16 cellular contexts compared by ENCODE assay signal in the genomic region with DNA sequence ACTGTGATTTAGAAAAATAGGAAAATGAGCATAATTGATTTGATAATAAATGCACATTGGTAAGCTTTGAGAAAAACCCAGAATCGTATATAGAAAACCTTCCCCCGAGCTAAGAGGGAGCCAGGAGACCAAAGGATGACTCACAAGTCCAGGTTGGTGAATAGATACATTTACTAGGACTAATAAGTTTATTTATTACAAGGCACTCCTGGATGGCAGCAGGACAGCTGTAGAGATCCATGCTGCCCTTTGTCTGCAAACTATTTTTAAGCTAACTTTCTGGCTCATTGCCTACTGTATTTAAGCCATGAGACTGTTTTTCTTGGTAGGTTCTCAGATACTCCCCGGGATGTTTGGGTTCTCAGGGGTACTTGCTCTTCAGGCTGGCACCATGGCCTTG. TPM values are rescaled to one million over a fixed set of nuclear protein-coding genes. Genes with fewer than 3 reads are reported as not detected.
DNase-seq lines count a peak whose midpoint lies in the region; ATAC-seq, FAIRE-seq and TF ChIP-seq lines count a peak whose summit lies in the region.
"Had no signal": no experiment of that assay in that cellular context is flagged by ENCODE, and none has a peak within 500 bp of the region (broad histone marks: within the 10 kb centered on the region; RNA-seq: fewer than 3 reads in every experiment).

No MANE protein-coding gene starts in this region.

- H3K36me3 ChIP-seq in CD4-positive, CD25-positive, alpha-beta regulatory T cell (ENCODE audit: control insufficient read depth, insufficient read depth, low read length) = peaks cover 20% of the 10 kb centered on the region
- peaks cover 1% of the 10 kb centered on the region for H3K36me3 ChIP-seq in bronchial epithelial cell (ENCODE audit: control insufficient read depth, insufficient read depth, low read length)
- peaks cover 7 to 19% of the 10 kb centered on the region in 2 experiments for H3K36me3 ChIP-seq in mesenchymal stem cell (ENCODE audit: control insufficient read depth in 1 of 2, insufficient read depth in 2 of 2, low read depth in 1 of 2, low read length in 2 of 2)
- H3K36me3 ChIP-seq in aorta (ENCODE audit: control insufficient read depth in 1 of 2, insufficient read depth in 2 of 2, low read length in 1 of 2) = peaks cover 0 to 4% of the 10 kb centered on the region in 2 donors
- H3K36me3 ChIP-seq in stomach = peaks cover 0 to 38% (median 28%) of the 10 kb centered on the region in 4 donors
- H3K36me3 ChIP-seq: adrenal gland had no signal

- H2BK20ac ChIP-seq in H9 (ENCODE audit: low read depth, low read length, poor library complexity, severe bottlenecking) = no peak overlapping the region

- no peaks in the 10 kb centered on the region for H3K9me3 ChIP-seq in CD4-positive, CD25-positive, alpha-beta regulatory T cell (ENCODE audit: control insufficient read depth in 2 of 2, low read length in 2 of 2)
- no peaks in the 10 kb centered on the region for H3K9me3 ChIP-seq in H9 (ENCODE audit: control insufficient read depth, low read depth, low read length)
- no peaks in the 10 kb centered on the region for H3K9me3 ChIP-seq in mesenchymal stem cell (ENCODE audit: control insufficient read depth, low read length)
- H3K9me3 ChIP-seq in aorta (ENCODE audit: control insufficient read depth, low read length) = no peaks in the 10 kb centered on the region
- no peaks in the 10 kb centered on the region for H3K9me3 ChIP-seq in stomach
- H3K9me3 ChIP-seq: adrenal gland, Caco-2, mucosa of descending colon had no signal

- peaks cover 6% of the 10 kb centered on the region for H3K4me1 ChIP-seq in CD4-positive, CD25-positive, alpha-beta regulatory T cell (ENCODE audit: control insufficient read depth, insufficient read depth, low read length, poor library complexity, severe bottlenecking)
- H3K4me1 ChIP-seq in H9 (ENCODE audit: insufficient read depth, low read length) (no peaks in the 10 kb centered on the region; the same call in 1 of the 2 replicates), mesenchymal stem cell (ENCODE audit: control insufficient read depth, insufficient read depth, low read depth, low read length) (peaks cover 8% of the 10 kb centered on the region), aorta (ENCODE audit: control insufficient read depth in 1 of 2, insufficient read depth in 2 of 2, low read length in 2 of 2) (peaks cover 2 to 9% of the 10 kb centered on the region in 2 donors), stomach (peaks cover 0 to 17% (median 11%) of the 10 kb centered on the region in 4 donors)
- H3K4me1 ChIP-seq: Caco-2 had no signal

- no peak overlapping the region for H4K5ac ChIP-seq in H9 (ENCODE audit: insufficient read length, low read depth, low read length)

- H4K91ac ChIP-seq in H9 (ENCODE audit: insufficient read length, low read depth, low read length) (no peak overlapping the region), mesenchymal stem cell (ENCODE audit: low read length) (no peak overlapping the region)

- H3K27ac Mint-ChIP-seq in CD4-positive, CD25-positive, alpha-beta regulatory T cell = peak overlapping the region; percentile 26 to 88 (median 83)
- H3K27ac Mint-ChIP-seq in H9 = peak overlapping the region; percentile 10 to 78 (median 49); a peak in 4 of 7 replicates

- no peak overlapping the region for H3T11ph ChIP-seq in H9 (ENCODE audit: low read length)

- H4K8ac ChIP-seq in H9 (replicated peaks; ENCODE audit: insufficient read length, low read depth, low read length) (no peak overlapping the region), mesenchymal stem cell (ENCODE audit: low read length) (no peak overlapping the region)

- no peak for TF ChIP-seq EP300 in stomach (IDR thresholded peaks at IDR 0.05)

- no peaks in the 10 kb centered on the region for H3K27me3 Mint-ChIP-seq in CD4-positive, CD25-positive, alpha-beta regulatory T cell
- no peaks in the 10 kb centered on the region for H3K27me3 Mint-ChIP-seq in H9 (ENCODE audit: low read depth)

- no peak for ATAC-seq in CD4-positive, CD25-positive, alpha-beta regulatory T cell (ENCODE audit: low read depth in 2 of 2)
- ATAC-seq in aorta (ENCODE audit: low FRiP score) = no peak
- ATAC-seq: mucosa of descending colon, sciatic nerve had no signal

- H3K36me3 Mint-ChIP-seq in CD4-positive, CD25-positive, alpha-beta regulatory T cell = peaks cover 24% of the 10 kb centered on the region
- H3K36me3 Mint-ChIP-seq in H9 (ENCODE audit: insufficient read depth in 1 of 3, low read depth in 3 of 3) = peaks cover 9 to 35% (median 27%) of the 10 kb centered on the region in 3 experiments; a peak in 6 of 7 replicates

- H3K56ac ChIP-seq in H9 (ENCODE audit: insufficient read length, low read depth, low read length) = no peak overlapping the region

- H3K23me2 ChIP-seq in H9 (ENCODE audit: insufficient read length, low read depth, low read length, poor library complexity, severe bottlenecking) = no peaks in the 10 kb centered on the region

- H3K9ac ChIP-seq in H9 (ENCODE audit: extremely low read depth, insufficient read length, low read length) (no peak overlapping the region), mesenchymal stem cell (ENCODE audit: low read length) (no peak overlapping the region)

- H3K79me1 ChIP-seq in H9 (ENCODE audit: insufficient read depth, low read depth, low read length, poor library complexity, severe bottlenecking) = no peaks in the 10 kb centered on the region
- H3K79me1 ChIP-seq in mesenchymal stem cell (replicated peaks; ENCODE audit: low read length, poor library complexity, severe bottlenecking) = peaks cover 7% of the 10 kb centered on the region

- H4K20me1 ChIP-seq in H9 (ENCODE audit: control insufficient read depth, insufficient read depth, insufficient read length) = no peaks in the 10 kb centered on the region

- intact Hi-C loops in aorta (cut with DNase I) = no loop called here
- intact Hi-C loops in stomach (cut with DNase I; ENCODE audit: low total_unique reads) = no loop called here

- no peak overlapping the region for H2BK15ac ChIP-seq in H9 (ENCODE audit: low read depth, low read length)
- H2BK15ac ChIP-seq in mesenchymal stem cell (ENCODE audit: low read depth, poor library complexity, severe bottlenecking) = no peak overlapping the region

- H2BK120ac ChIP-seq in H9 (ENCODE audit: low read depth, low read length, poor library complexity, severe bottlenecking) (no peak overlapping the region), mesenchymal stem cell (ENCODE audit: low read depth, low read length) (no peak overlapping the region)

- no peak overlapping the region for H2AK5ac ChIP-seq in H9 (ENCODE audit: insufficient read length, low read length)
- no peak overlapping the region for H2AK5ac ChIP-seq in mesenchymal stem cell (ENCODE audit: low read length, severe bottlenecking)

- H3K4me2 ChIP-seq in H9 (ENCODE audit: insufficient read depth, insufficient read length, low read length) (no peak overlapping the region), mesenchymal stem cell (ENCODE audit: low read length, poor library complexity, severe bottlenecking) (peak overlapping the region; percentile 47)

- H2BK12ac ChIP-seq in H9 (ENCODE audit: insufficient read length, low read depth, low read length) = no peak overlapping the region
- no peak overlapping the region for H2BK12ac ChIP-seq in mesenchymal stem cell (ENCODE audit: low read length in 2 of 2)

- peaks cover 18 to 48% (median 36%) of the 10 kb centered on the region in 4 donors for H3K4me1 Mint-ChIP-seq in CD4-positive, CD25-positive, alpha-beta regulatory T cell
- H3K4me1 Mint-ChIP-seq in H9 = peaks cover 5 to 10% of the 10 kb centered on the region in 2 experiments; a peak in 3 of 4 replicates

- H3K23ac ChIP-seq in H9 (ENCODE audit: insufficient read length, low read depth, low read length) (no peak overlapping the region), mesenchymal stem cell (ENCODE audit: low read length in 2 of 2) (no peak overlapping the region)

- H3K79me2 ChIP-seq in H9 (ENCODE audit: insufficient read depth, low read length) = peaks cover 5% of the 10 kb centered on the region; the same call in 1 of the 2 replicates

- no peak for FAIRE-seq in bronchial epithelial cell (lab: Jason Lieb, UNC)

- H3K4me3 Mint-ChIP-seq in CD4-positive, CD25-positive, alpha-beta regulatory T cell = peak overlapping the region in 3 of 4 donors; percentile 13 to 29 (median 26)
- H3K4me3 Mint-ChIP-seq in H9 = no peak overlapping the region

- H3K18ac ChIP-seq in H9 (ENCODE audit: insufficient read length, low read depth, low read length) = no peak overlapping the region
- no peak overlapping the region for H3K18ac ChIP-seq in mesenchymal stem cell (ENCODE audit: low read depth in 1 of 2, low read length in 2 of 2)

- no CpG with 5 or more reads among the region's 3 CpGs for WGBS in H9 (ENCODE audit: extremely low coverage, insufficient read length, low lambda C conversion rate)
- 97% methylated on average over 1 of the region's 3 CpGs for WGBS in mesenchymal stem cell
- 3 to 5% methylated on average over 3 of the region's 3 CpGs for WGBS in aorta, 2 donors
- WGBS in stomach, 5 donors = 60 to 81% (median 73%) methylated on average over 3 of the region's 3 CpGs

- peak overlapping the region; percentile 24 for H3K4me3 ChIP-seq in CD4-positive, CD25-positive, alpha-beta regulatory T cell (ENCODE audit: low read depth, low read length)
- H3K4me3 ChIP-seq in bronchial epithelial cell (ENCODE audit: low read depth, low read length) (no peak overlapping the region), mesenchymal stem cell (ENCODE audit: insufficient read depth in 1 of 2, low read depth in 1 of 2, low read length in 2 of 2) (no peak overlapping the region), aorta (ENCODE audit: low read length in 2 of 2) (no peak overlapping the region), stomach (no peak overlapping the region)
- H3K4me3 ChIP-seq: adrenal gland, mucosa of descending colon had no signal

- H3K4ac ChIP-seq in H9 (ENCODE audit: low read depth, low read length) (no peak overlapping the region), mesenchymal stem cell (ENCODE audit: low read depth in 1 of 2, low read length in 2 of 2) (no peak overlapping the region)

- TF ChIP-seq POLR2A in stomach (IDR thresholded peaks at IDR 0.05) = no peak

- H2BK5ac ChIP-seq in H9 (ENCODE audit: insufficient read length, low read length) = no peak overlapping the region
- no peak overlapping the region for H2BK5ac ChIP-seq in mesenchymal stem cell (ENCODE audit: low read depth, low read length, poor library complexity, severe bottlenecking)

- DNase-seq in CD4-positive, CD25-positive, alpha-beta regulatory T cell = no peak
- DNase-seq in H9 = no peak
- DNase-seq in bronchial epithelial cell (ENCODE audit: low read depth) = peak; percentile 29
- DNase-seq in mesenchymal stem cell = peak; percentile 56
- no peak for DNase-seq in foreskin melanocyte
- no peak for DNase-seq in aorta
- DNase-seq in NCI-H2171 (lab: John Stamatoyannopoulos, UW) = no peak
- DNase-seq in stomach = no peak
- DNase-seq: adrenal gland, Caco-2, MM.1S, mucosa of descending colon, NCI-H226, SHP77 had no signal

- H3K14ac ChIP-seq in H9 (ENCODE audit: insufficient read depth, low read length) (no peak overlapping the region), mesenchymal stem cell (ENCODE audit: low read length in 2 of 2) (no peak overlapping the region)

- H3K9me3 Mint-ChIP-seq in CD4-positive, CD25-positive, alpha-beta regulatory T cell = no peaks in the 10 kb centered on the region
- H3K9me3 Mint-ChIP-seq in H9 = no peaks in the 10 kb centered on the region

- no peak overlapping the region for H2AFZ ChIP-seq in H9 (ENCODE audit: low read length)
- H2AFZ ChIP-seq in mesenchymal stem cell (ENCODE audit: low read depth, low read length) = no peak overlapping the region

- TF ChIP-seq CTCF in H9 (conservative IDR thresholded peaks at IDR 0.05) (no peak), bronchial epithelial cell (IDR thresholded peaks at IDR 0.05; ENCODE audit: insufficient read depth, low read length, severe bottlenecking) (no peak), stomach (IDR thresholded peaks at IDR 0.05) (no peak)

- H3K27ac ChIP-seq in CD4-positive, CD25-positive, alpha-beta regulatory T cell (ENCODE audit: insufficient read depth, low read length, poor library complexity, severe bottlenecking) = no peak overlapping the region
- H3K27ac ChIP-seq in H9 (ENCODE audit: insufficient read length, low read depth, low read length) (no peak overlapping the region), mesenchymal stem cell (ENCODE audit: low read length, poor library complexity, severe bottlenecking) (peak overlapping the region; percentile 79), aorta (ENCODE audit: low read depth in 1 of 2, low read length in 2 of 2) (no peak overlapping the region), stomach (no peak overlapping the region)
- H3K27ac ChIP-seq: adrenal gland had no signal

- no peaks in the 10 kb centered on the region for H3K27me3 ChIP-seq in CD4-positive, CD25-positive, alpha-beta regulatory T cell (ENCODE audit: control insufficient read depth, insufficient read depth, low read length)
- H3K27me3 ChIP-seq in H9 (ENCODE audit: insufficient read depth, low read length) (no peaks in the 10 kb centered on the region), bronchial epithelial cell (ENCODE audit: control insufficient read depth, insufficient read depth, low read length) (no peaks in the 10 kb centered on the region), mesenchymal stem cell (ENCODE audit: control insufficient read depth in 1 of 2, insufficient read depth in 1 of 2, low read length in 2 of 2) (no peaks in the 10 kb centered on the region), aorta (ENCODE audit: control insufficient read depth in 1 of 2, insufficient read depth in 2 of 2, low read length in 1 of 2) (no peaks in the 10 kb centered on the region), stomach (no peaks in the 10 kb centered on the region)
- H3K27me3 ChIP-seq: adrenal gland had no signal

RNA-seq across cellular contexts. Expression of gene CASP8AP2, which starts 13.4 kb away (rescaled TPM):
- total RNA-seq in CD4-positive, CD25-positive, alpha-beta regulatory T cell = 30.8 TPM
- 10 to 100 TPM; 48.4 to 59.2 (median 52.8) TPM for polyA plus RNA-seq in CD4-positive, CD25-positive, alpha-beta regulatory T cell
- total RNA-seq in H9 (2021) (32.6 and 33.6 TPM in 2 replicates), bronchial epithelial cell (10.5 and 10.6 TPM in 2 replicates), aorta (10 to 100 TPM; 16.3 to 20.6 TPM), stomach (10 to 100 TPM in 4 of 5 donors, 1 to 10 TPM in 1; 4.3 to 35.3 (median 20.2) TPM)
- polyA plus RNA-seq in mesenchymal stem cell (2013, experiment 1 of 2) = 7.6 TPM
- polyA plus RNA-seq in mesenchymal stem cell (2013, experiment 2 of 2) = 8.1 TPM
- polyA plus RNA-seq in aorta (1 to 10 TPM; 7.1 to 7.9 TPM), stomach (1 to 10 TPM; 3.1 to 6.6 (median 4.9) TPM)

RNA-seq across cellular contexts. Expression of gene MDN1, which starts 23.5 kb away (rescaled TPM):
- total RNA-seq in CD4-positive, CD25-positive, alpha-beta regulatory T cell = 49.2 TPM
- polyA plus RNA-seq in CD4-positive, CD25-positive, alpha-beta regulatory T cell = 1 to 10 TPM; 5.7 to 7.1 (median 6.3) TPM
- total RNA-seq in H9 (2021) (110 and 117 TPM in 2 replicates), bronchial epithelial cell (11.9 and 16.8 TPM in 2 replicates), aorta (10 to 100 TPM; 30.8 to 37.1 TPM), stomach (10 to 100 TPM; 12.3 to 69.2 (median 28.3) TPM)
- polyA plus RNA-seq in mesenchymal stem cell (2013, experiment 1 of 2) = 4.1 TPM
- polyA plus RNA-seq in mesenchymal stem cell (2013, experiment 2 of 2) = 4.1 TPM
- polyA plus RNA-seq in aorta (10 to 100 TPM; 10.1 to 14.8 TPM), stomach (10 to 100 TPM in 1 of 3 donors, 1 to 10 TPM in 2; 5.5 to 19.5 (median 9.9) TPM)

RNA-seq across cellular contexts. Expression of gene GJA10, which starts 51.2 kb away (rescaled TPM):
- not detected for total RNA-seq in CD4-positive, CD25-positive, alpha-beta regulatory T cell
- polyA plus RNA-seq in CD4-positive, CD25-positive, alpha-beta regulatory T cell = not detected
- not detected in 2 replicates for total RNA-seq in H9 (2021)
- not detected in 2 replicates for total RNA-seq in bronchial epithelial cell
- not detected for polyA plus RNA-seq in mesenchymal stem cell (2013, experiment 1 of 2)
- not detected for polyA plus RNA-seq in mesenchymal stem cell (2013, experiment 2 of 2)
- not detected for total RNA-seq in aorta
- polyA plus RNA-seq in aorta = not detected
- not detected for total RNA-seq in stomach
- polyA plus RNA-seq in stomach = not detected
- total RNA-seq: adrenal gland, Caco-2, mucosa of descending colon, sciatic nerve, subcutaneous adipose tissue had no signal
- polyA plus RNA-seq: adrenal gland had no signal

Comparison
In these comparisons a context has a peak if more than half of its experiments do, and no peak if none do; other contexts are left out.
1. DNase-seq: peak in bronchial epithelial cell (single experiment) and mesenchymal stem cell (single experiment); none in CD4-positive, CD25-positive, alpha-beta regulatory T cell (0 of 3), H9 (single experiment), foreskin melanocyte (single experiment), aorta (0 of 2), NCI-H2171 (single experiment) and stomach (single experiment).
2. H3K4me3 Mint-ChIP-seq: peak in CD4-positive, CD25-positive, alpha-beta regulatory T cell (3 of 4); none in H9 (0 of 2).